9 cellular contexts compared by ENCODE assay signal in the genomic region with DNA sequence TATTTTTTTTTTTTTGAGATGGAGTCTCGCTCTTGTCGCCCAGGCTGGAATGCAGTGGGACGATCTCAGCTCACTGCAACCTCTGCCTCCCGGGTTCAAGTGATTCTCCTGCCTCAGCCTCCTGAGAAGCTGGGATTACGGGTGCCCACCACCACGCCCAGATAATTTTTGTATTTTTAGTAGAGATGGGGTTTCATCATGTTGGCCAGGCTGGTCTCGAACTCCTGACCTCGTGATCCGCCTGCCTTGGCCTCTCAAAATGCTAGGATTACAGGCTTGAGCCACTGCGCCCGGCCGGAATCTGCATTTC. TPM values are rescaled to one million over a fixed set of nuclear protein-coding genes. Genes with fewer than 3 reads are reported as not detected.
DNase-seq lines count a peak whose midpoint lies in the region; ATAC-seq, FAIRE-seq and TF ChIP-seq lines count a peak whose summit lies in the region.
"Not testable (repeated sequence)": the region's sequence is repeated elsewhere in the genome, so short reads cannot be mapped to it uniquely, and the experiment has no call there.
"Had no signal": no experiment of that assay in that cellular context is flagged by ENCODE, and none has a peak within 500 bp of the region (broad histone marks: within the 10 kb centered on the region; RNA-seq: fewer than 3 reads in every experiment).

No MANE protein-coding gene starts in this region.

- peak overlapping the region; percentile 92 for H3K4me3 ChIP-seq in OCI-LY3 (ENCODE audit: low read length)
- H3K4me3 ChIP-seq in bronchial epithelial cell (ENCODE audit: low read depth, low read length): peak overlapping the region; percentile 91
- H3K4me3 ChIP-seq in fibroblast of the aortic adventitia (ENCODE audit: low read depth, low read length): peak overlapping the region; percentile 88
- H3K4me3 ChIP-seq in lower lobe of right lung: peak overlapping the region; percentile 93
- H3K4me3 ChIP-seq in transverse colon: peak overlapping the region in 3 of 4 donors; percentile 66 to 92 (median 90)

- H3K27me3 ChIP-seq in OCI-LY3 (ENCODE audit: low read depth, low read length): peaks cover 17% of the 10 kb centered on the region
- H3K27me3 ChIP-seq in bronchial epithelial cell (ENCODE audit: control insufficient read depth, insufficient read depth, low read length); lower lobe of right lung (ENCODE audit: low read depth); transverse colon: not testable (repeated sequence)

- POLR2A ChIA-PET in activated CD8-positive, alpha-beta T cell treated with anti-CD3 and anti-CD28 coated beads, Interleukin-2, amount 10 ng/mL, durations not matched to agents 7 days and 5 days (lab: Charles Lee): not testable (repeated sequence)

- 58 to 74% methylated on average over 10 to 12 of the region's 12 CpGs for WGBS in transverse colon (ENCODE audit: low coverage in 1 of 2), 2 donors

- H3K27ac Mint-ChIP-seq in Calu3 (ENCODE audit: unreplicated experiment): not testable (repeated sequence)
- peak overlapping the region; percentile 55 for H3K27ac Mint-ChIP-seq in activated CD8-positive, alpha-beta T cell treated with anti-CD3 and anti-CD28 coated beads, Interleukin-2, amount 10 ng/mL, durations not matched to agents 7 days and 5 days
- H3K27ac Mint-ChIP-seq in progenitor cell of endocrine pancreas: peak overlapping the region; percentile 83

- H3K9me3 ChIP-seq in OCI-LY3 (ENCODE audit: insufficient read depth, low read length); lower lobe of right lung; transverse colon: not testable (repeated sequence)

- not testable (repeated sequence) for DNase-seq in Calu3; activated CD8-positive, alpha-beta T cell treated with anti-CD3 and anti-CD28 coated beads, Interleukin-2, amount 10 ng/mL, durations not matched to agents 7 days and 5 days; bronchial epithelial cell (ENCODE audit: low read depth); fibroblast of the aortic adventitia (ENCODE audit: low read depth); lower lobe of right lung; progenitor cell of endocrine pancreas (ENCODE audit: low spot score, unreplicated experiment); transverse colon

- not testable (repeated sequence) for ATAC-seq in activated CD8-positive, alpha-beta T cell treated with anti-CD3 and anti-CD28 coated beads, Interleukin-2, amount 10 ng/mL, durations not matched to agents 7 days and 5 days; lower lobe of right lung

- H3K27me3 Mint-ChIP-seq in Calu3 (ENCODE audit: unreplicated experiment); activated CD8-positive, alpha-beta T cell treated with anti-CD3 and anti-CD28 coated beads, Interleukin-2, amount 10 ng/mL, durations not matched to agents 7 days and 5 days (ENCODE audit: low read depth); progenitor cell of endocrine pancreas: not testable (repeated sequence)

- peaks cover 26% of the 10 kb centered on the region for H3K36me3 Mint-ChIP-seq in Calu3 (ENCODE audit: insufficient read depth, unreplicated experiment)
- H3K36me3 Mint-ChIP-seq in activated CD8-positive, alpha-beta T cell treated with anti-CD3 and anti-CD28 coated beads, Interleukin-2, amount 10 ng/mL, durations not matched to agents 7 days and 5 days (ENCODE audit: low read depth); progenitor cell of endocrine pancreas (ENCODE audit: insufficient read depth): not testable (repeated sequence)

- H3K4me3 Mint-ChIP-seq in Calu3 (ENCODE audit: low read depth, unreplicated experiment) (peak overlapping the region; percentile 75), progenitor cell of endocrine pancreas (ENCODE audit: low read depth) (peak overlapping the region; percentile 70)
- H3K4me3 Mint-ChIP-seq in activated CD8-positive, alpha-beta T cell treated with anti-CD3 and anti-CD28 coated beads, Interleukin-2, amount 10 ng/mL, durations not matched to agents 7 days and 5 days: peak overlapping the region; percentile 72

- not testable (repeated sequence) for H3K79me2 ChIP-seq in OCI-LY3 (ENCODE audit: low read length)

- H3K9me3 Mint-ChIP-seq in Calu3 (ENCODE audit: low read depth, unreplicated experiment); activated CD8-positive, alpha-beta T cell treated with anti-CD3 and anti-CD28 coated beads, Interleukin-2, amount 10 ng/mL, durations not matched to agents 7 days and 5 days (ENCODE audit: insufficient read depth); progenitor cell of endocrine pancreas (ENCODE audit: low read depth): not testable (repeated sequence)

- not testable (repeated sequence) for FAIRE-seq in bronchial epithelial cell (lab: Jason Lieb, UNC)

- in situ Hi-C loops in transverse colon (cut with MboI; ENCODE audit: low pct_ligation_motif_present in 1 of 4, low pct_unique_long_range_greater_than_20kb in 1 of 4, low sequenced_read_pairs in 3 of 4): not testable (repeated sequence)

- intact Hi-C loops in Calu3 (cut with micrococcal nuclease; ENCODE audit: unreplicated experiment); lower lobe of right lung (cut with DNase I): not testable (repeated sequence)
- intact Hi-C loops in transverse colon (cut with DNase I; ENCODE audit: low total_unique reads): loop anchor here (10.0 kb wide), 1 partner anchor 139 kb away; no protein-coding TSS in a partner anchor

- H4K20me1 ChIP-seq in OCI-LY3 (ENCODE audit: insufficient read depth, low read length): not testable (repeated sequence)

- peaks cover 58% of the 10 kb centered on the region for H3K4me1 ChIP-seq in OCI-LY3 (ENCODE audit: low read length)
- H3K4me1 ChIP-seq in lower lobe of right lung: peaks cover 63% of the 10 kb centered on the region
- peaks cover 0 to 37% (median 29%) of the 10 kb centered on the region in 4 donors for H3K4me1 ChIP-seq in transverse colon

- H3K4me2 ChIP-seq in OCI-LY3 (ENCODE audit: low read length): peak overlapping the region; percentile 71

- H3K9ac ChIP-seq in OCI-LY3 (ENCODE audit: low read length): not testable (repeated sequence)

- H3K27ac ChIP-seq in OCI-LY3 (ENCODE audit: low read length); lower lobe of right lung: not testable (repeated sequence)
- peak overlapping the region in 3 of 4 donors; percentile 86 to 93 (median 90) for H3K27ac ChIP-seq in transverse colon

- H3K36me3 ChIP-seq in OCI-LY3 (replicated peaks; ENCODE audit: low read depth, low read length); bronchial epithelial cell (ENCODE audit: control insufficient read depth, insufficient read depth, low read length); lower lobe of right lung; transverse colon: not testable (repeated sequence)

- CTCF ChIA-PET in Calu3 (lab: Charles Lee): interaction anchor here (0.7 kb wide), 1 partner anchor 18 kb away, joined by 3 read pairs; no protein-coding TSS in a partner anchor
- CTCF ChIA-PET in activated CD8-positive, alpha-beta T cell treated with anti-CD3 and anti-CD28 coated beads, Interleukin-2, amount 10 ng/mL, durations not matched to agents 7 days and 5 days (lab: Charles Lee): not testable (repeated sequence)

- TF ChIP-seq EP300 in transverse colon (IDR thresholded peaks at IDR 0.05; ENCODE audit: low read depth): not testable (repeated sequence)

- not testable (repeated sequence) for H2AFZ ChIP-seq in OCI-LY3 (ENCODE audit: low read depth, low read length)

- TF ChIP-seq POLR2A in transverse colon (IDR thresholded peaks at IDR 0.05): not testable (repeated sequence)

- not testable (repeated sequence) for BruUV-seq in Calu3 (replicated peaks; lab: Mats Ljungman, UMichigan)

- not testable (repeated sequence) for TF ChIP-seq CTCF in Calu3 (IDR thresholded peaks at IDR 0.05; ENCODE audit: unreplicated experiment); OCI-LY3 (IDR thresholded peaks at IDR 0.05; ENCODE audit: low read depth, low read length); bronchial epithelial cell (IDR thresholded peaks at IDR 0.05; ENCODE audit: insufficient read depth, low read length, severe bottlenecking); fibroblast of the aortic adventitia (IDR thresholded peaks at IDR 0.05; ENCODE audit: insufficient read depth, low read length); lower lobe of right lung (IDR thresholded peaks at IDR 0.05); progenitor cell of endocrine pancreas (IDR thresholded peaks at IDR 0.05; ENCODE audit: unreplicated experiment); transverse colon (IDR thresholded peaks at IDR 0.05)

- H3K4me1 Mint-ChIP-seq in Calu3 (ENCODE audit: low read depth, unreplicated experiment) (peaks cover 27% of the 10 kb centered on the region), progenitor cell of endocrine pancreas (ENCODE audit: low read depth) (peaks cover 25% of the 10 kb centered on the region)
- peaks cover 42% of the 10 kb centered on the region for H3K4me1 Mint-ChIP-seq in activated CD8-positive, alpha-beta T cell treated with anti-CD3 and anti-CD28 coated beads, Interleukin-2, amount 10 ng/mL, durations not matched to agents 7 days and 5 days (ENCODE audit: low read depth)

RNA-seq across cellular contexts. Expression of a gene that starts 22.2 kb away (rescaled TPM):
- total RNA-seq in Calu3 (2022) (not detected in 2 replicates), bronchial epithelial cell (not detected in 2 replicates), fibroblast of the aortic adventitia (ENCODE audit: low replicate concordance) (not detected in 2 replicates), lower lobe of right lung (not detected), progenitor cell of endocrine pancreas (not detected in 2 replicates), transverse colon (not detected)
- total RNA-seq in activated CD8-positive, alpha-beta T cell treated with anti-CD3 and anti-CD28 coated beads, Interleukin-2, amount 10 ng/mL, durations not matched to agents 7 days and 5 days: not detected
- total RNA-seq: mononuclear cell had no signal

RNA-seq across cellular contexts. Expression of a gene that starts 39.5 kb away (rescaled TPM):
- total RNA-seq in Calu3 (2022): 52.4 and 58.5 TPM in 2 replicates
- total RNA-seq in activated CD8-positive, alpha-beta T cell treated with anti-CD3 and anti-CD28 coated beads, Interleukin-2, amount 10 ng/mL, durations not matched to agents 7 days and 5 days: 100 to 1,000 TPM; 108 to 114 TPM
- 0.53 and 3.1 TPM in 2 replicates for total RNA-seq in bronchial epithelial cell
- total RNA-seq in fibroblast of the aortic adventitia (ENCODE audit: low replicate concordance): 0.57 and 31.8 TPM in 2 replicates
- total RNA-seq in lower lobe of right lung: 1.8 TPM
- total RNA-seq in progenitor cell of endocrine pancreas: 28.9 and 30.0 TPM in 2 replicates
- 1 to 10 TPM; 1.2 to 7.9 (median 3.6) TPM for total RNA-seq in transverse colon
